In genomic region chr11:119663279-119663678, GRCh38 we compare ENCODE assay signal across 19 cellular contexts.
DNase-seq lines count a peak whose midpoint lies in the region; ATAC-seq and TF ChIP-seq lines count a peak whose summit lies in the region.
"Had no signal": no experiment of that assay in that cellular context is flagged by ENCODE, and none has a peak within 500 bp of the region (broad histone marks: within the 10 kb centered on the region; RNA-seq: fewer than 3 reads in every experiment).

No MANE protein-coding gene starts in this region.

- TF ChIP-seq CTCF in WTC11 (IDR thresholded peaks at IDR 0.05) (no peak), mesothelial cell of epicardium (IDR thresholded peaks at IDR 0.05; ENCODE audit: unreplicated experiment) (no peak)

- peaks cover 27% of the 10 kb centered on the region for H3K4me1 Mint-ChIP-seq in WTC11
- H3K4me1 Mint-ChIP-seq in mesothelial cell of epicardium: peaks cover 4% of the 10 kb centered on the region
- H3K4me1 Mint-ChIP-seq: activated CD4-positive, alpha-beta T cell treated with anti-CD3 and anti-CD28 coated beads, Interleukin-2, amount 10 ng/mL, durations not matched to agents 24 days and 14 days; CD14-positive monocyte; stimulated activated naive CD8-positive, alpha-beta T cell treated with anti-CD3 and anti-CD28 coated beads, Interleukin-15, amount 100 ng/mL, for 72 hours had no signal

- peaks cover 3% of the 10 kb centered on the region for H3K36me3 ChIP-seq in H7 (replicated peaks; ENCODE audit: control insufficient read depth, insufficient read depth, low read length)
- H3K36me3 ChIP-seq: transverse colon had no signal

- POLR2A ChIA-PET in WTC11 (lab: Charles Lee): no interaction called here

- no peak for ATAC-seq in WTC11
- ATAC-seq: HCT116; stimulated activated naive CD8-positive, alpha-beta T cell treated with anti-CD3 and anti-CD28 coated beads, Interleukin-15, amount 100 ng/mL, for 72 hours had no signal

- CTCF ChIA-PET in WTC11 (lab: Charles Lee): interaction anchor here (0.8 to 2.7 kb wide), 13 partner anchors 14 to 1029 kb away, joined by 3 to 20 read pairs (median 3); partner anchors contain the start of gene NECTIN1

- H3K4me3 ChIP-seq in H7 (ENCODE audit: insufficient read depth, low read depth, low read length): no peak overlapping the region
- H3K4me3 ChIP-seq: transverse colon had no signal

- peak overlapping the region; percentile 72; the same call in 1 of the 2 replicates for H3K27ac Mint-ChIP-seq in WTC11
- H3K27ac Mint-ChIP-seq in mesothelial cell of epicardium: no peak overlapping the region
- H3K27ac Mint-ChIP-seq: activated CD4-positive, alpha-beta T cell treated with anti-CD3 and anti-CD28 coated beads, Interleukin-2, amount 10 ng/mL, durations not matched to agents 24 days and 14 days; T-helper 2 cell treated with Interferon-gamma antibody and Interleukin-4, amounts not matched to agents 5 μg/mL and 100 μg/mL, for 36 hours had no signal

- no peaks in the 10 kb centered on the region for H3K27me3 Mint-ChIP-seq in WTC11 (ENCODE audit: low read depth)
- H3K27me3 Mint-ChIP-seq in mesothelial cell of epicardium (ENCODE audit: low read depth): no peaks in the 10 kb centered on the region
- H3K27me3 Mint-ChIP-seq: activated CD4-positive, alpha-beta T cell treated with anti-CD3 and anti-CD28 coated beads, Interleukin-2, amount 10 ng/mL, durations not matched to agents 24 days and 14 days; stimulated activated naive CD8-positive, alpha-beta T cell treated with anti-CD3 and anti-CD28 coated beads, Interleukin-15, amount 100 ng/mL, for 72 hours had no signal

- H3K4me3 Mint-ChIP-seq in WTC11: peak overlapping the region; percentile 2; the same call in 1 of the 2 replicates
- no peak overlapping the region for H3K4me3 Mint-ChIP-seq in mesothelial cell of epicardium
- H3K4me3 Mint-ChIP-seq: activated CD4-positive, alpha-beta T cell treated with anti-CD3 and anti-CD28 coated beads, Interleukin-2, amount 10 ng/mL, durations not matched to agents 24 days and 14 days; CD14-positive monocyte; stimulated activated naive CD8-positive, alpha-beta T cell treated with anti-CD3 and anti-CD28 coated beads, Interleukin-15, amount 100 ng/mL, for 72 hours; T-helper 2 cell treated with Interferon-gamma antibody and Interleukin-4, amounts not matched to agents 5 μg/mL and 100 μg/mL, for 36 hours had no signal

- intact Hi-C loops in posterior cingulate gyrus (cut with DNase I): loop anchor here (5.0 to 10.0 kb wide), 2 partner anchors 131 to 212 kb away; no protein-coding TSS in a partner anchor

- peaks cover 3% of the 10 kb centered on the region; the same call in 1 of the 2 replicates for H3K36me3 Mint-ChIP-seq in WTC11
- peaks cover 3% of the 10 kb centered on the region for H3K36me3 Mint-ChIP-seq in mesothelial cell of epicardium

- no peaks in the 10 kb centered on the region for H3K9me3 Mint-ChIP-seq in WTC11
- H3K9me3 Mint-ChIP-seq in mesothelial cell of epicardium: no peaks in the 10 kb centered on the region
- H3K9me3 Mint-ChIP-seq: activated CD4-positive, alpha-beta T cell treated with anti-CD3 and anti-CD28 coated beads, Interleukin-2, amount 10 ng/mL, durations not matched to agents 24 days and 14 days; CD14-positive monocyte; stimulated activated naive CD8-positive, alpha-beta T cell treated with anti-CD3 and anti-CD28 coated beads, Interleukin-15, amount 100 ng/mL, for 72 hours; T-helper 2 cell treated with Interferon-gamma antibody and Interleukin-4, amounts not matched to agents 5 μg/mL and 100 μg/mL, for 36 hours had no signal

- H3K27me3 ChIP-seq in H7 (ENCODE audit: control insufficient read depth, insufficient read depth, low read length): no peaks in the 10 kb centered on the region
- H3K27me3 ChIP-seq: transverse colon had no signal

- peak; percentile 61 for DNase-seq in H7
- no peak for DNase-seq in WTC11 (ENCODE audit: low spot score)
- DNase-seq in hippocampal formation (lab: John Stamatoyannopoulos, UW): peak; percentile 62 to 69
- DNase-seq in posterior cingulate gyrus: peak in 8 of 10 donors; percentile 61 to 97 (median 74)
- no peak for DNase-seq in stimulated activated CD4-positive, alpha-beta T cell treated with anti-CD3 and anti-CD28 coated beads, Interleukin-2, amount 100 ng/mL, for 24 hours
- no peak for DNase-seq in SKM-1 (lab: John Stamatoyannopoulos, UW; ENCODE audit: unreplicated experiment)
- DNase-seq in SW480 (ENCODE audit: low spot score): no peak
- no peak for DNase-seq in mesothelial cell of epicardium (ENCODE audit: low spot score in 2 of 2, unreplicated experiment in 2 of 2)
- DNase-seq: activated CD4-positive, alpha-beta T cell treated with anti-CD3 and anti-CD28 coated beads, Interleukin-2, amount 10 ng/mL, durations not matched to agents 24 days and 14 days; activated naive CD4-positive, alpha-beta T cell treated with Interleukin-2 at 50 U/mL for 16 hours; activated T-cell treated with anti-CD3 and anti-CD28 coated beads, Interleukin-2, amount 50 U/mL, for 48 hours; EL; glutamatergic neuron; NCI-H2081 treated with DMSO at 0.1 percent for 48 hours; stimulated activated naive CD8-positive, alpha-beta T cell treated with anti-CD3 and anti-CD28 coated beads, Interleukin-15, amount 100 ng/mL, for 72 hours; transverse colon had no signal

TF ChIP-seq in WTC11, 78 proteins besides CTCF, POLR2A, EP300 and RAD21:
- no peak for TF ChIP-seq ERG (CRISPR knock-in tag; IDR thresholded peaks at IDR 0.05)
- no peak for TF ChIP-seq GABPB1 (CRISPR knock-in tag; IDR thresholded peaks at IDR 0.05)
- TF ChIP-seq MLX (CRISPR knock-in tag; IDR thresholded peaks at IDR 0.05): no peak
- no peak for TF ChIP-seq ZNF138 (CRISPR knock-in tag; conservative IDR thresholded peaks at IDR 0.05)
- TF ChIP-seq ZNF232 (CRISPR knock-in tag; IDR thresholded peaks at IDR 0.05): no peak
- no peak for TF ChIP-seq RELA (CRISPR knock-in tag; IDR thresholded peaks at IDR 0.05; ENCODE audit: borderline replicate concordance)

Comparison
In these comparisons a context has a peak if more than half of its experiments do, and no peak if none do; other contexts are left out.
1. DNase-seq: peak in H7 (single experiment), hippocampal formation (2 of 2) and posterior cingulate gyrus (8 of 10); none in WTC11 (single experiment), stimulated activated CD4-positive, alpha-beta T cell treated with anti-CD3 and anti-CD28 coated beads, Interleukin-2, amount 100 ng/mL, for 24 hours (0 of 2), SKM-1 (single experiment), SW480 (single experiment) and mesothelial cell of epicardium (0 of 2).